In genomic region chr10:104231784-104232612, GRCh38 we compare ENCODE assay signal across 8 cellular contexts. TPM values are rescaled to one million over a fixed set of nuclear protein-coding genes. Genes with fewer than 3 reads are reported as not detected.
DNase-seq lines count a peak whose midpoint lies in the region; ATAC-seq and TF ChIP-seq lines count a peak whose summit lies in the region.

CFAP43 (minus strand) TSS chr10:104232364; CDS start chr10:104232246, 118 bp downstream.

- DNase-seq in AG04450 (ENCODE audit: low read depth, low spot score) (peak; percentile 81), NCI-H345 treated with DMSO at 0.1 percent for 48 hours (lab: John Stamatoyannopoulos, UW; ENCODE audit: unreplicated experiment) (peak; percentile 72), chondrocyte (ENCODE audit: low spot score) (peak; percentile 98), islet precursor cell (peak; percentile 98)
- DNase-seq in activated CD4-positive, alpha-beta T cell treated with anti-CD3 and anti-CD28 coated beads for 24 hours (ENCODE audit: low read depth in 2 of 2) = peak; percentile 98 to 99
- peak; percentile 99 to 100 for DNase-seq in stimulated activated CD4-positive, alpha-beta T cell treated with anti-CD3 and anti-CD28 coated beads, Interleukin-12 subunit alpha, Interleukin-12 subunit beta, amount 100 ng/mL, for 24 hours (ENCODE audit: low read depth in 2 of 2)

- H3K9me3 Mint-ChIP-seq in chondrocyte (ENCODE audit: low read depth) = peaks cover 3% of the 10 kb centered on the region

- no peak within 1 kb of the TSS for H3K27ac Mint-ChIP-seq in chondrocyte (ENCODE audit: unreplicated experiment)

- H3K4me3 ChIP-seq in AG04450 (ENCODE audit: low read depth, low read length) = peak within 1 kb of the TSS; percentile 90

- no peak for TF ChIP-seq CTCF in AG04450 (IDR thresholded peaks at IDR 0.05; ENCODE audit: low read depth, low read length)
- no peak for TF ChIP-seq CTCF in chondrocyte (IDR thresholded peaks at IDR 0.05)

- POLR2A ChIA-PET in AG04450 (lab: Yijun Ruan, JAX) = interaction anchor here (1.1 kb wide), 1 partner anchor 268 kb away, joined by 7 read pairs; no protein-coding TSS in a partner anchor

- CTCF ChIA-PET in AG04450 (lab: Charles Lee) = interaction anchor here (1.2 to 1.4 kb wide), 2 partner anchors 42 to 110 kb away, joined by 5 to 6 read pairs; partner anchors contain the start of gene SFR1

- no peaks in the 10 kb centered on the region; the same call in 1 of the 2 replicates for H3K9me3 ChIP-seq in AG04450 (ENCODE audit: control insufficient read depth, insufficient read depth, low read length)

- peaks cover 32% of the 10 kb centered on the region for H3K27me3 Mint-ChIP-seq in chondrocyte (ENCODE audit: low read depth)

- peaks cover 5% of the 10 kb centered on the region for H3K27me3 ChIP-seq in AG04450 (ENCODE audit: control insufficient read depth, insufficient read depth, low read length)

- no peak within 1 kb of the TSS for H3K27ac ChIP-seq in AG04450 (ENCODE audit: low read depth, low read length)

- ATAC-seq in GM19023 (IDR thresholded peaks at IDR 0.05; ENCODE audit: unreplicated experiment) (peak; percentile 100), HG03280 (IDR thresholded peaks at IDR 0.05; ENCODE audit: unreplicated experiment) (peak; percentile 100)

- H3K4me3 Mint-ChIP-seq in chondrocyte (ENCODE audit: unreplicated experiment) = peak within 1 kb of the TSS; percentile 80

- no peaks in the 10 kb centered on the region for H3K36me3 Mint-ChIP-seq in chondrocyte (ENCODE audit: low read depth)

- H3K4me1 Mint-ChIP-seq in chondrocyte (ENCODE audit: low read depth) = peaks cover 13% of the 10 kb centered on the region

RNA-seq across cellular contexts. Expression of gene CFAP43, which starts in this region (rescaled TPM):
- 0.07 TPM in 1 of 2 replicates, not detected in the other for polyA plus RNA-seq in AG04450 (2011; rRNA removed)
- polyA minus RNA-seq in AG04450 (2011; rRNA and poly(A)+ RNA removed) = not detected in 2 replicates
- total RNA-seq in chondrocyte = 0.15 to 0.17 TPM in 2 of 3 replicates, not detected in the other

Comparison
In these comparisons a context has a peak if more than half of its experiments do, and no peak if none do; other contexts are left out.
1. Peak in DNase-seq and H3K4me3 ChIP-seq in AG04450; RNA of the gene not detected or under 1 TPM.
2. Peak in DNase-seq in chondrocyte; RNA of the gene not detected or under 1 TPM.